In genomic region chr4:187663076-187663475, GRCh38 we compare ENCODE assay signal across 26 cellular contexts.
"Had no signal": no experiment of that assay in that cellular context is flagged by ENCODE, and none has a peak within 500 bp of the region (broad histone marks: within the 10 kb centered on the region; RNA-seq: fewer than 3 reads in every experiment).

No MANE protein-coding gene starts in this region.

- FAIRE-seq: frontal cortex, islet of Langerhans, small intestine, urothelium cell line had no signal

- H3K4me3 ChIP-seq: breast epithelium, colonic mucosa, left lung, lower lobe of right lung, mucosa of descending colon, ovary, thoracic aorta had no signal

- H3K4me1 ChIP-seq: breast epithelium, colonic mucosa had no signal

- H3K36me3 ChIP-seq: breast epithelium, colonic mucosa, left lung, lower lobe of right lung, neutrophil, ovary, thoracic aorta had no signal

- H3K9me3 ChIP-seq: breast epithelium, colonic mucosa, lower lobe of right lung, mucosa of descending colon, neutrophil, ovary, thoracic aorta had no signal

- ATAC-seq: activated CD4-positive, alpha-beta T cell treated with anti-CD3 and anti-CD28 coated beads for 36 hours; effector memory CD8-positive, alpha-beta T cell; left lung; lower lobe of right lung; mucosa of descending colon; sciatic nerve; stimulated activated effector memory CD8-positive, alpha-beta T cell treated with anti-CD3 and anti-CD28 coated beads, Interleukin-12 subunit alpha, Interleukin-12 subunit beta, amount 100 ng/mL, for 72 hours had no signal

- H3K27me3 ChIP-seq: breast epithelium, colonic mucosa, left lung, neutrophil, ovary had no signal

- DNase-seq: activated CD4-positive, alpha-beta T cell treated with anti-CD3 and anti-CD28 coated beads for 36 hours; activated CD4-positive, alpha-beta T cell treated with anti-CD3 and anti-CD28 coated beads, Interleukin-2, amount 50 U/mL, for 4 hours; activated CD4-positive, CD25-positive, alpha-beta regulatory T cell; activated gamma-delta T cell; activated naive CD4-positive, alpha-beta T cell treated with anti-CD3 and anti-CD28 coated beads, Interleukin-2, amount 10 ng/mL, durations not matched to agents 7 days and 5 days; activated naive CD8-positive, alpha-beta T cell treated with anti-CD3 and anti-CD28 coated beads, Interleukin-2, amount 10 ng/mL, durations not matched to agents 7 days and 5 days; amniotic stem cell; colonic mucosa; effector memory CD8-positive, alpha-beta T cell; left lung; lower lobe of right lung; mucosa of descending colon; naive B cell; nephron progenitor cell; ovary; small intestine; stimulated activated CD4-positive, alpha-beta T cell treated with anti-CD3 and anti-CD28 coated beads, Interleukin-4, amount 100 ng/mL, for 24 hours; trophoblast cell had no signal

- H3K27ac ChIP-seq: breast epithelium, colonic mucosa, left lung, lower lobe of right lung, neutrophil, ovary, thoracic aorta had no signal
